Comparison of ENCODE assay signal across 8 cellular contexts in the genomic region with DNA sequence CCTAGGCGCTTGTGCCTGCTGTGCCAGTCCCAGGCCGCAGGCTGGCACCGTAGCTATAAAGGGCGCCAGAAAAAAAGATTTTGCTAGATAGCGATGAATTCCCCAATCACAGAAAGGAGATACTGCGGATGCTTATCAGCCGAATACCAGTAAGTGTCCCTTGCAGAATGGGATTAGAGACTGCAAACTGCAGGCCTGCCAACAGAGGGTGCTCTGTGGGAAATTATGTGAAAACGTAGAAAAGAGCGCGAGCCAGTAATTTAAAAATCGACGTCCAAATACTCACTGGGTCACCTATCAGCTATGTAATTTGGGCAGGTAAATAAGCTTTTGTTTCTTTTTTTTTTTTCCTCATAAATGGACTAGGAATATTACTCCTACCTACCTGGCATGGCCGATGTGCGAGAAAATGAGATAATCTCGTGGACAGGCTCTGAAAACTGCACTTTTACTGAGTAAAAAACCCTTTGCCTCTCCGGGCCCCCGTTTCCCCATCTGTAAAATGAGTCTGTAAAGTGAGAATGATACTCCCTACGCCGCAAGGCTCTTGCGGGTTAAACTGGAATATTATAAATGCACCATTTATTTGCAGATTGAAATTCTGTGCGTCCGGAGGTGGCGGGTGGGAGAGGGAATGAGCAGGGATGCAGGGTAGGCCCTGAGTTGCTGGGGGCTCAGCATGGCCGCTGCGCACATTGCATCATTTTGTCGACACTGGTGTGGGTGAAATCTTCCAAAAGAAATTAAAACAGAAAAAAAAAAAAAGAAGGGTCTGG. TPM values are rescaled to one million over a fixed set of nuclear protein-coding genes. Genes with fewer than 3 reads are reported as not detected.
DNase-seq lines count a peak whose midpoint lies in the region; ATAC-seq and TF ChIP-seq lines count a peak whose summit lies in the region.

No MANE protein-coding gene starts in this region.

- TF ChIP-seq RAD21 in liver (IDR thresholded peaks at IDR 0.05): peak; percentile 81 to 83

- H3K36me3 ChIP-seq in liver (ENCODE audit: control insufficient read depth in 4 of 4, insufficient read depth in 3 of 4, low read depth in 1 of 4, low read length in 3 of 4): peaks cover 0 to 1% (median under 1%) of the 10 kb centered on the region in 4 donors

- H3K27ac Mint-ChIP-seq in activated CD4-positive, alpha-beta T cell treated with anti-CD3 and anti-CD28 coated beads for 36 hours: peak overlapping the region; percentile 97

- POLR2A ChIA-PET in activated CD4-positive, alpha-beta T cell treated with anti-CD3 and anti-CD28 coated beads for 36 hours (lab: Charles Lee): interaction anchor here (0.6 to 1.1 kb wide), 3 partner anchors 34 to 213 kb away, joined by 3 read pairs; no protein-coding TSS in a partner anchor

- CTCF ChIA-PET in activated CD4-positive, alpha-beta T cell treated with anti-CD3 and anti-CD28 coated beads for 36 hours (lab: Charles Lee): interaction anchor here (0.6 to 6.1 kb wide), 20 partner anchors 10 to 1259 kb away, joined by 3 to 44 read pairs (median 4); a partner anchor contains a TSS

- peak overlapping the region; percentile 91 for H3K4me3 Mint-ChIP-seq in activated CD4-positive, alpha-beta T cell treated with anti-CD3 and anti-CD28 coated beads for 36 hours

- peak overlapping the region; percentile 80 to 94 (median 80) for H3K4me3 ChIP-seq in liver (ENCODE audit: low read depth in 1 of 3, low read length in 3 of 3)

- DNase-seq in GM13976 (ENCODE audit: low spot score) (peak; percentile 80), NCI-H460 (ENCODE audit: extremely low read depth, low read depth) (peak; percentile 72), dedifferentiated amniotic fluid mesenchymal stem cell (ENCODE audit: extremely low spot score) (peak; percentile 77)
- DNase-seq in activated CD4-positive, alpha-beta T cell treated with anti-CD3 and anti-CD28 coated beads for 36 hours: peak; percentile 84
- DNase-seq in stimulated activated CD4-positive, alpha-beta T cell treated with anti-CD3 and anti-CD28 coated beads, Interleukin-2, amount 100 ng/mL, for 48 hours: peak; percentile 44 to 54

- H3K9me3 Mint-ChIP-seq in activated CD4-positive, alpha-beta T cell treated with anti-CD3 and anti-CD28 coated beads for 36 hours (ENCODE audit: low read depth): no peaks in the 10 kb centered on the region

- peak overlapping the region; percentile 87 to 92 for H3K27ac ChIP-seq in liver (ENCODE audit: low read depth in 1 of 2, low read length in 2 of 2)

- H3K4me1 ChIP-seq in liver (ENCODE audit: control insufficient read depth in 4 of 4, insufficient read depth in 4 of 4, low read length in 3 of 4): peaks cover 0 to 22% (median 15%) of the 10 kb centered on the region in 4 donors

- ATAC-seq in HG03095 (IDR thresholded peaks at IDR 0.05; ENCODE audit: unreplicated experiment): peak; percentile 29
- peak; percentile 34 for ATAC-seq in activated CD4-positive, alpha-beta T cell treated with anti-CD3 and anti-CD28 coated beads for 36 hours
- ATAC-seq in GM21786 (IDR thresholded peaks at IDR 0.05; ENCODE audit: unreplicated experiment): no peak

- intact Hi-C loops in activated CD4-positive, alpha-beta T cell treated with anti-CD3 and anti-CD28 coated beads for 36 hours (cut with DNase I, micrococcal nuclease): loop anchor here (1.0 to 5.0 kb wide), 8 partner anchors 41 to 634 kb away; a partner anchor contains a TSS

- TF ChIP-seq CTCF in GM13976 (IDR thresholded peaks at IDR 0.05; ENCODE audit: borderline replicate concordance, control extremely low read depth, extremely low read depth, insufficient read depth, missing control alignments) (peak; percentile 82), liver (IDR thresholded peaks at IDR 0.05; ENCODE audit: low read depth, low read length, missing input control) (peak; percentile 85)

- peak overlapping the region in 1 of 2 donors; percentile 14 for H3K9ac ChIP-seq in liver (ENCODE audit: low read depth in 1 of 2, low read length in 2 of 2)

- 4% methylated on average over 26 of the region's 26 CpGs for WGBS in liver

- H3K9me3 ChIP-seq in liver (ENCODE audit: control insufficient read depth in 4 of 4, low read length in 3 of 4): no peaks in the 10 kb centered on the region

- no peaks in the 10 kb centered on the region for H3K27me3 ChIP-seq in liver (ENCODE audit: control insufficient read depth in 4 of 4, insufficient read depth in 4 of 4, low read length in 3 of 4)

- no peaks in the 10 kb centered on the region for H3K27me3 Mint-ChIP-seq in activated CD4-positive, alpha-beta T cell treated with anti-CD3 and anti-CD28 coated beads for 36 hours

- peaks cover 18% of the 10 kb centered on the region for H3K4me1 Mint-ChIP-seq in activated CD4-positive, alpha-beta T cell treated with anti-CD3 and anti-CD28 coated beads for 36 hours

- peaks cover 10% of the 10 kb centered on the region for H3K36me3 Mint-ChIP-seq in activated CD4-positive, alpha-beta T cell treated with anti-CD3 and anti-CD28 coated beads for 36 hours (ENCODE audit: low read depth)

- in situ Hi-C loops in GM13976 (cut with MboI; ENCODE audit: low sequenced_read_pairs, unreplicated experiment): loop anchor here (25.0 kb wide), 1 partner anchor 629 kb away; no protein-coding TSS in a partner anchor

TF ChIP-seq in liver, 16 proteins besides CTCF, POLR2A, EP300 and RAD21:
- no peak for TF ChIP-seq SP1 (IDR thresholded peaks at IDR 0.05)
- peak; percentile 25 for TF ChIP-seq YY1 (IDR thresholded peaks at IDR 0.05)

RNA-seq across cellular contexts. Expression of a gene that starts 1.2 kb away (rescaled TPM):
- total RNA-seq in NCI-H460 (2014; rRNA removed; shearing (Covaris generic)): 18.0 and 23.8 TPM in 2 replicates
- 38.1 and 45.3 TPM in 2 replicates for polyA plus RNA-seq in NCI-H460 (2014; cell fraction: nucleus; rRNA removed)
- total RNA-seq in activated CD4-positive, alpha-beta T cell treated with anti-CD3 and anti-CD28 coated beads for 36 hours: 10 to 100 TPM; 25.6 to 39.0 TPM
- 10 to 100 TPM in 1 of 2 donors, 1 to 10 TPM in 1; 6.9 to 13.6 TPM for total RNA-seq in liver
- 10 to 100 TPM; 10.4 to 16.5 TPM for polyA plus RNA-seq in liver

RNA-seq across cellular contexts. Expression of a gene that starts 26.8 kb away (rescaled TPM):
- total RNA-seq in NCI-H460 (2014; rRNA removed; shearing (Covaris generic)): 0.02 TPM in 1 of 2 replicates, not detected in the other
- polyA plus RNA-seq in NCI-H460 (2014; cell fraction: nucleus; rRNA removed): not detected in 2 replicates
- under 1 TPM; 0.11 to 0.16 TPM for total RNA-seq in activated CD4-positive, alpha-beta T cell treated with anti-CD3 and anti-CD28 coated beads for 36 hours
- 1 to 10 TPM in 1 of 2 donors, under 1 TPM in 1; 0.84 to 1.1 TPM for total RNA-seq in liver
- polyA plus RNA-seq in liver: under 1 TPM; 0.12 to 0.38 TPM
